Comparison of ENCODE assay signal across 8 cellular contexts in the genomic region with DNA sequence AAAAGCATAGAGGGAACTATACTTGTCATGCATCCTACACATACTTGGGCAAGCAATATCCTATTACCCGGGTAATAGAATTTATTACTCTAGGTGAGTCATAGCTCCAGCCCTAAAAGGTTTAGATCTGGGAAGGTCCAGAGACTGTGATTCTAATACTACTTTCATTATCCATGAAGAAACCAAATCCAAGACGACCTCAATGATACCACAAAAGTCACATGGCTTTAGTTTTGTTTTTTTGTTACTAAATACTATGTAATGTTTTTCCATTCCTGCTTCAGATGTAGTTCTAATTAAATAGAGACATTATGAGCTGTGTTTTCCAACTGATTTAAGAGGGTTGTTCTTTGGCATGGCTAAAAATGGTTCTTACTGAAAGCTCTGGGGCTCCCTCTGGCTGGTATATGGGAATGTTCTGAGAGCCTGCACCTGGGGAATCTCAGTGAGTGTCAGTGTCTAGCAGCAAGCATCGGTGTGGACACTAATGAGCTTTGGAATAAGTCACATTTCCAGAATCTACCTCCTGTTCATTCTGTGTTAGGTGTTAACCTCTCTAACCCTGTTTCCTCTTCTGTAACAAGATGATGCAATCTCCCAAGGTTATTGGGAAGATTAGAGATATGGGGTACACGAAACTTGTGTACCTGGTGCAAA. TPM values are rescaled to one million over a fixed set of nuclear protein-coding genes. Genes with fewer than 3 reads are reported as not detected.
DNase-seq lines count a peak whose midpoint lies in the region; ATAC-seq and TF ChIP-seq lines count a peak whose summit lies in the region.

No MANE protein-coding gene starts in this region.

- peaks cover under 1% of the 10 kb centered on the region for H3K9me3 Mint-ChIP-seq in progenitor cell of endocrine pancreas (ENCODE audit: low read depth)

- DNase-seq in ELF-1 (ENCODE audit: low read depth, low spot score) (peak; percentile 53), RPMI7951 (ENCODE audit: low read depth) (peak; percentile 78), fibroblast of pulmonary artery (ENCODE audit: low read depth) (no peak), progenitor cell of endocrine pancreas (ENCODE audit: low spot score, unreplicated experiment) (no peak)

- H3K27ac Mint-ChIP-seq in progenitor cell of endocrine pancreas = no peak overlapping the region

- no peaks in the 10 kb centered on the region for H3K27me3 Mint-ChIP-seq in progenitor cell of endocrine pancreas

- ATAC-seq in GM21619 (IDR thresholded peaks at IDR 0.05; ENCODE audit: unreplicated experiment) (no peak), GM18519 (IDR thresholded peaks at IDR 0.05; ENCODE audit: low FRiP score, unreplicated experiment) (no peak), GM19467 (IDR thresholded peaks at IDR 0.05; ENCODE audit: unreplicated experiment) (no peak), GM21423 (IDR thresholded peaks at IDR 0.05; ENCODE audit: unreplicated experiment) (no peak)

- no peaks in the 10 kb centered on the region for H3K36me3 Mint-ChIP-seq in progenitor cell of endocrine pancreas (ENCODE audit: insufficient read depth)

- no peak overlapping the region for H3K4me3 ChIP-seq in fibroblast of pulmonary artery (replicated peaks; ENCODE audit: low read depth, low read length)

- TF ChIP-seq CTCF in fibroblast of pulmonary artery (IDR thresholded peaks at IDR 0.05; ENCODE audit: low read length, missing control alignments) = peak; percentile 34
- peak; percentile 28 for TF ChIP-seq CTCF in progenitor cell of endocrine pancreas (IDR thresholded peaks at IDR 0.05; ENCODE audit: unreplicated experiment)

- peaks cover 6% of the 10 kb centered on the region for H3K4me1 Mint-ChIP-seq in progenitor cell of endocrine pancreas (ENCODE audit: low read depth)

- no peak overlapping the region for H3K4me3 Mint-ChIP-seq in progenitor cell of endocrine pancreas (ENCODE audit: low read depth)

RNA-seq across cellular contexts. Expression of gene IL1RL2, which starts 20.5 kb away (rescaled TPM):
- 0.39 TPM in 1 of 2 replicates, not detected in the other for total RNA-seq in RPMI7951 (2014; rRNA removed; shearing (Covaris generic))
- not detected in 2 replicates for total RNA-seq in progenitor cell of endocrine pancreas

RNA-seq across cellular contexts. Expression of gene IL1R1, which starts 23.8 kb away (rescaled TPM):
- total RNA-seq in RPMI7951 (2014; rRNA removed; shearing (Covaris generic)) = 19.7 and 27.2 TPM in 2 replicates
- 1.1 and 1.3 TPM in 2 replicates for total RNA-seq in progenitor cell of endocrine pancreas

Comparison
In these comparisons a context has a peak if more than half of its experiments do, and no peak if none do; other contexts are left out.
1. DNase-seq: peak in ELF-1 (single experiment) and RPMI7951 (single experiment); none in fibroblast of pulmonary artery (single experiment) and progenitor cell of endocrine pancreas (single experiment).